ENCODE assay signal across 8 cellular contexts in genomic region chr1:8560611-8561544, GRCh38.
A peak's percentile ranks its signal among the peaks of the same experiment; 100 is the strongest.
DNase-seq lines count a peak whose midpoint lies in the region; ATAC-seq, FAIRE-seq and TF ChIP-seq lines count a peak whose summit lies in the region.

No MANE protein-coding gene starts in this region.

- peak; percentile 50 for ATAC-seq in activated naive CD8-positive, alpha-beta T cell treated with anti-CD3 and anti-CD28 coated beads, Interleukin-2, amount 10 ng/mL, durations not matched to agents 7 days and 5 days (ENCODE audit: low read depth)
- ATAC-seq in HG03571 (IDR thresholded peaks at IDR 0.05; ENCODE audit: unreplicated experiment) (peak; percentile 49), GM12878 (peak; percentile 78), GM21576 (IDR thresholded peaks at IDR 0.05; ENCODE audit: unreplicated experiment) (no peak)

- no peak for TF ChIP-seq EP300 in GM12878 (IDR thresholded peaks at IDR 0.05; ENCODE audit: borderline replicate concordance in 1 of 2, control insufficient read depth in 1 of 2, low read depth in 2 of 2, low read length in 2 of 2)

- SMC1A ChIA-PET in GM12878 (lab: Charles Lee; ENCODE audit: uncharacterized antibody, unreplicated experiment), result interaction anchor here (0.6 to 8.5 kb wide), 51 partner anchors 9 to 298 kb away, joined by 3 to 258 read pairs (median 6); no protein-coding TSS in a partner anchor

- H3K36me3 ChIP-seq in OCI-LY1 (ENCODE audit: insufficient read depth, low read length), result no peaks in the 10 kb centered on the region
- no peaks in the 10 kb centered on the region for H3K36me3 ChIP-seq in GM12878 (ENCODE audit: control insufficient read depth in 2 of 2, insufficient read depth in 2 of 2, low read length in 1 of 2)

- TF ChIP-seq CTCF in OCI-LY1 (IDR thresholded peaks at IDR 0.05; ENCODE audit: low read length) (peak; percentile 93), GM12878 (IDR thresholded peaks at IDR 0.05 in 2 of 3, conservative IDR thresholded peaks at IDR 0.05 in 1 of 3; ENCODE audit: control insufficient read depth in 2 of 3, extremely low read depth in 1 of 3, insufficient read depth in 1 of 3, low read depth in 3 of 3, low read length in 3 of 3) (peak; percentile 83 to 88 (median 87))

- H3K4me2 ChIP-seq in OCI-LY1 (ENCODE audit: low read length) (no peak overlapping the region), GM12878 (ENCODE audit: control insufficient read depth, insufficient read depth) (no peak overlapping the region; the same call in 1 of the 2 replicates)

- DNase-seq in activated naive CD8-positive, alpha-beta T cell treated with anti-CD3 and anti-CD28 coated beads, Interleukin-2, amount 10 ng/mL, durations not matched to agents 7 days and 5 days, result no peak
- no peak for DNase-seq in activated naive CD8-positive, alpha-beta T cell treated with anti-CD3 and anti-CD28 coated beads for 36 hours
- DNase-seq in GM12878 (ENCODE audit: low read depth, low spot score) (no peak), inferior parietal cortex (ENCODE audit: extremely low spot score) (peak; percentile 79)
- DNase-seq in stimulated activated naive CD4-positive, alpha-beta T cell (lab: John Stamatoyannopoulos, UW), result peak in 5 of 6 experiments; percentile 4 to 64 (median 24)

- no peaks in the 10 kb centered on the region for H3K27me3 Mint-ChIP-seq in activated naive CD8-positive, alpha-beta T cell treated with anti-CD3 and anti-CD28 coated beads, Interleukin-2, amount 10 ng/mL, durations not matched to agents 7 days and 5 days
- H3K27me3 Mint-ChIP-seq in activated naive CD8-positive, alpha-beta T cell treated with anti-CD3 and anti-CD28 coated beads for 36 hours, result no peaks in the 10 kb centered on the region

- H3F3A ChIP-seq in OCI-LY1 (ENCODE audit: insufficient read depth, low read length), result no peaks in the 10 kb centered on the region

- H3K9me3 ChIP-seq in OCI-LY1 (ENCODE audit: low read length) (no peaks in the 10 kb centered on the region), GM12878 (replicated peaks; ENCODE audit: control insufficient read depth, insufficient read depth, low read length) (no peaks in the 10 kb centered on the region)

- BruUV-seq in GM12878 (replicated peaks; lab: Mats Ljungman, UMichigan), result no TSS peak

- POLR2A ChIA-PET in activated naive CD8-positive, alpha-beta T cell treated with anti-CD3 and anti-CD28 coated beads, Interleukin-2, amount 10 ng/mL, durations not matched to agents 7 days and 5 days (lab: Charles Lee), result interaction anchor here (0.6 kb wide), 1 partner anchor 290 kb away, joined by 3 read pairs; no protein-coding TSS in a partner anchor
- POLR2A ChIA-PET in GM12878 (lab: Charles Lee), result interaction anchor here (0.6 to 1.5 kb wide), 6 partner anchors 27 to 159 kb away, joined by 3 to 4 read pairs (median 3); no protein-coding TSS in a partner anchor

- RAD21 ChIA-PET in GM12878 (lab: Charles Lee; ENCODE audit: unreplicated experiment), result interaction anchor here (0.6 to 8.5 kb wide), 41 partner anchors 9 to 288 kb away, joined by 3 to 174 read pairs (median 5); no protein-coding TSS in a partner anchor

- H3K27ac Mint-ChIP-seq in activated naive CD8-positive, alpha-beta T cell treated with anti-CD3 and anti-CD28 coated beads, Interleukin-2, amount 10 ng/mL, durations not matched to agents 7 days and 5 days, result no peak overlapping the region
- no peak overlapping the region for H3K27ac Mint-ChIP-seq in activated naive CD8-positive, alpha-beta T cell treated with anti-CD3 and anti-CD28 coated beads for 36 hours

- peaks cover 10% of the 10 kb centered on the region for H3K4me1 Mint-ChIP-seq in activated naive CD8-positive, alpha-beta T cell treated with anti-CD3 and anti-CD28 coated beads, Interleukin-2, amount 10 ng/mL, durations not matched to agents 7 days and 5 days
- peaks cover 26% of the 10 kb centered on the region for H3K4me1 Mint-ChIP-seq in activated naive CD8-positive, alpha-beta T cell treated with anti-CD3 and anti-CD28 coated beads for 36 hours

- H3K9ac ChIP-seq in OCI-LY1 (ENCODE audit: low read length) (no peak overlapping the region), GM12878 (ENCODE audit: control insufficient read depth, insufficient read depth, low read length) (no peak overlapping the region)

- no peak for FAIRE-seq in GM12878 (lab: Jason Lieb, UNC)

- in situ Hi-C loops in GM12878 (cut with MboI), result loop anchor here (5.0 kb wide), 3 partner anchors 111 to 281 kb away; no protein-coding TSS in a partner anchor

- peaks cover 2% of the 10 kb centered on the region for H3K36me3 Mint-ChIP-seq in activated naive CD8-positive, alpha-beta T cell treated with anti-CD3 and anti-CD28 coated beads, Interleukin-2, amount 10 ng/mL, durations not matched to agents 7 days and 5 days
- H3K36me3 Mint-ChIP-seq in activated naive CD8-positive, alpha-beta T cell treated with anti-CD3 and anti-CD28 coated beads for 36 hours, result peaks cover 4% of the 10 kb centered on the region

- H3K9me3 Mint-ChIP-seq in activated naive CD8-positive, alpha-beta T cell treated with anti-CD3 and anti-CD28 coated beads, Interleukin-2, amount 10 ng/mL, durations not matched to agents 7 days and 5 days, result no peaks in the 10 kb centered on the region
- H3K9me3 Mint-ChIP-seq in activated naive CD8-positive, alpha-beta T cell treated with anti-CD3 and anti-CD28 coated beads for 36 hours, result no peaks in the 10 kb centered on the region

- 2% methylated on average over 2 of the region's 2 CpGs for WGBS in GM12878 (ENCODE audit: insufficient coverage, insufficient replicate concordance, low lambda C conversion rate, missing lambda C conversion rate)

- no peaks in the 10 kb centered on the region for H4K20me1 ChIP-seq in OCI-LY1 (ENCODE audit: insufficient read depth, low read length)
- H4K20me1 ChIP-seq in GM12878 (ENCODE audit: control insufficient read depth, insufficient read depth), result no peaks in the 10 kb centered on the region

- no peaks in the 10 kb centered on the region for H3K9me2 ChIP-seq in OCI-LY1 (ENCODE audit: low read depth, low read length)

- no peak overlapping the region for H2AFZ ChIP-seq in OCI-LY1 (ENCODE audit: low read length)
- H2AFZ ChIP-seq in GM12878 (ENCODE audit: control insufficient read depth, low read depth, low read length), result no peak overlapping the region

- H3K27me3 ChIP-seq in OCI-LY1 (ENCODE audit: insufficient read depth, low read length), result no peaks in the 10 kb centered on the region
- H3K27me3 ChIP-seq in GM12878 (replicated peaks in 1 of 2; ENCODE audit: control insufficient read depth in 2 of 2, insufficient read depth in 2 of 2, low read length in 1 of 2), result no peaks in the 10 kb centered on the region

- intact Hi-C loops in GM12878 (cut with micrococcal nuclease; ENCODE audit: unreplicated experiment), result loop anchor here (1.0 kb wide), 3 partner anchors 110 to 288 kb away; no protein-coding TSS in a partner anchor

- H3K79me2 ChIP-seq in OCI-LY1 (ENCODE audit: insufficient read depth, low read length) (no peaks in the 10 kb centered on the region), GM12878 (ENCODE audit: control insufficient read depth, insufficient read depth, low read length) (peaks cover 2% of the 10 kb centered on the region; the same call in 1 of the 2 replicates)

- H3K4me1 ChIP-seq in OCI-LY1 (ENCODE audit: insufficient read depth, low read length, severe bottlenecking) (peaks cover 14% of the 10 kb centered on the region), GM12878 (ENCODE audit: control insufficient read depth, insufficient read depth, low read length) (peaks cover 15% of the 10 kb centered on the region)

- H3K4me3 ChIP-seq in OCI-LY1 (ENCODE audit: low read depth, low read length, poor library complexity, severe bottlenecking) (no peak overlapping the region), GM12878 (no peak overlapping the region)

- H3K27ac ChIP-seq in OCI-LY1 (ENCODE audit: low read depth, low read length, poor library complexity, severe bottlenecking) (no peak overlapping the region), GM12878 (ENCODE audit: control insufficient read depth, insufficient read depth) (no peak overlapping the region; the same call in 1 of the 2 replicates)

- CTCF ChIA-PET in GM12878 (lab: Yijun Ruan, JAX), result interaction anchor here (0.6 to 13.0 kb wide), 56 partner anchors 9 to 1128 kb away, joined by 3 to 211 read pairs (median 6); no protein-coding TSS in a partner anchor

- TF ChIP-seq POLR2A in GM12878 (IDR thresholded peaks at IDR 0.05; ENCODE audit: low read depth, low read length), result no peak

- peak; percentile 96 for TF ChIP-seq RAD21 in GM12878 (IDR thresholded peaks at IDR 0.05; ENCODE audit: insufficient read depth, low read depth, low read length)

- no peak overlapping the region for H3K4me3 Mint-ChIP-seq in activated naive CD8-positive, alpha-beta T cell treated with anti-CD3 and anti-CD28 coated beads, Interleukin-2, amount 10 ng/mL, durations not matched to agents 7 days and 5 days
- H3K4me3 Mint-ChIP-seq in activated naive CD8-positive, alpha-beta T cell treated with anti-CD3 and anti-CD28 coated beads for 36 hours, result no peak overlapping the region

TF ChIP-seq in GM12878, 131 proteins besides CTCF, POLR2A, EP300 and RAD21 (continues in another document):
- TF ChIP-seq CREM (IDR thresholded peaks at IDR 0.05; ENCODE audit: low read depth) (no peak), RUNX3 (IDR thresholded peaks at IDR 0.05; ENCODE audit: low read length) (peak; percentile 27; the same call in 1 of the 2 replicates), SRF (IDR thresholded peaks at IDR 0.05; ENCODE audit: low read depth in 2 of 2, low read length in 2 of 2) (no peak), CHD2 (IDR thresholded peaks at IDR 0.05; ENCODE audit: borderline replicate concordance, low read depth, low read length) (no peak), ZNF207 (IDR thresholded peaks at IDR 0.05; ENCODE audit: borderline replicate concordance) (0 out of 2 replicates have a peak, but pooled peaks have one; percentile 30), CBX5 (IDR thresholded peaks at IDR 0.05; ENCODE audit: low read depth) (0 out of 2 replicates have a peak, but pooled peaks have one; percentile 32), RB1 (IDR thresholded peaks at IDR 0.05; ENCODE audit: borderline replicate concordance) (peak; percentile 52; the same call in 1 of the 2 replicates), SMC3 (IDR thresholded peaks at IDR 0.05; ENCODE audit: borderline replicate concordance, low read length) (peak; percentile 97)

Comparison
In these comparisons a context has a peak if more than half of its experiments do, and no peak if none do; other contexts are left out.
1. DNase-seq: peak in inferior parietal cortex (single experiment) and stimulated activated naive CD4-positive, alpha-beta T cell (5 of 6); none in activated naive CD8-positive, alpha-beta T cell treated with anti-CD3 and anti-CD28 coated beads, Interleukin-2, amount 10 ng/mL, durations not matched to agents 7 days and 5 days (single experiment), activated naive CD8-positive, alpha-beta T cell treated with anti-CD3 and anti-CD28 coated beads for 36 hours (single experiment) and GM12878 (single experiment).